1 cellular context compared by ENCODE assay signal in genomic region chr13:111152836-111153235, GRCh38.
TF ChIP-seq lines count a peak whose summit lies in the region.

No MANE protein-coding gene starts in this region.

TF ChIP-seq in HepG2, 621 proteins besides CTCF, POLR2A, EP300 and RAD21 (continued from another document and continues in another):
- TF ChIP-seq ATF5 (CRISPR knock-in tag; IDR thresholded peaks at IDR 0.05; ENCODE audit: low read depth) (no peak), MXD1 (CRISPR knock-in tag; IDR thresholded peaks at IDR 0.05) (no peak), PCBP2 (optimal IDR thresholded peaks at IDR 0.05; ENCODE audit: low read depth, low read length, poor library complexity, severe bottlenecking) (no peak), ZNF878 (CRISPR knock-in tag; IDR thresholded peaks at IDR 0.05) (no peak), ZMYM3 (CRISPR knock-in tag; IDR thresholded peaks at IDR 0.05) (no peak), XRCC5 (optimal IDR thresholded peaks at IDR 0.05; ENCODE audit: low read length) (no peak), PRDM15 (CRISPR knock-in tag; IDR thresholded peaks at IDR 0.05) (peak; percentile 83), IRX3 (CRISPR knock-in tag; IDR thresholded peaks at IDR 0.05; ENCODE audit: borderline replicate concordance, low read depth) (no peak; the same call in 1 of the 2 replicates), NFYB (CRISPR knock-in tag; IDR thresholded peaks at IDR 0.05) (no peak), YY1 (IDR thresholded peaks at IDR 0.05; ENCODE audit: insufficient read depth, insufficient replicate concordance, low read depth, low read length) (no peak), ZNF281 (CRISPR knock-in tag; IDR thresholded peaks at IDR 0.05; ENCODE audit: borderline replicate concordance) (no peak), ZNF160 (CRISPR knock-in tag; IDR thresholded peaks at IDR 0.05) (no peak), TSC22D2 (CRISPR knock-in tag; IDR thresholded peaks at IDR 0.05; ENCODE audit: borderline replicate concordance) (no peak), RFXANK (CRISPR knock-in tag; IDR thresholded peaks at IDR 0.05) (no peak), ZNF792 (CRISPR knock-in tag; IDR thresholded peaks at IDR 0.05) (no peak), ZNF704 (CRISPR knock-in tag; IDR thresholded peaks at IDR 0.05; ENCODE audit: borderline replicate concordance) (no peak), HOXA3 (CRISPR knock-in tag; IDR thresholded peaks at IDR 0.05) (no peak), ZNF652 (CRISPR knock-in tag; IDR thresholded peaks at IDR 0.05; ENCODE audit: borderline replicate concordance, low read depth) (peak; percentile 64), TBX2 (CRISPR knock-in tag; IDR thresholded peaks at IDR 0.05; ENCODE audit: borderline replicate concordance) (no peak), MAFF (IDR thresholded peaks at IDR 0.05; ENCODE audit: low read depth, low read length) (no peak), ZNF775 (CRISPR knock-in tag; IDR thresholded peaks at IDR 0.05; ENCODE audit: borderline replicate concordance) (no peak), ZNF234 (CRISPR knock-in tag; conservative IDR thresholded peaks at IDR 0.05) (no peak), ZNF446 (CRISPR knock-in tag; IDR thresholded peaks at IDR 0.05) (no peak), KDM1A (CRISPR knock-in tag; IDR thresholded peaks at IDR 0.05) (no peak), MBD4 (IDR thresholded peaks at IDR 0.05; ENCODE audit: borderline replicate concordance, low read length) (no peak), ZNF136 (CRISPR knock-in tag; IDR thresholded peaks at IDR 0.05; ENCODE audit: low read depth) (no peak; the same call in 1 of the 2 replicates), ZBTB42 (CRISPR knock-in tag; IDR thresholded peaks at IDR 0.05) (no peak), ZNF496 (CRISPR knock-in tag; IDR thresholded peaks at IDR 0.05; ENCODE audit: insufficient replicate concordance) (no peak), ZNF280B (CRISPR knock-in tag; IDR thresholded peaks at IDR 0.05; ENCODE audit: borderline replicate concordance) (no peak), ARNT2 (CRISPR knock-in tag; IDR thresholded peaks at IDR 0.05; ENCODE audit: low read depth) (no peak), GZF1 (CRISPR knock-in tag; IDR thresholded peaks at IDR 0.05) (no peak), SNAPC5 (CRISPR knock-in tag; IDR thresholded peaks at IDR 0.05; ENCODE audit: borderline replicate concordance) (no peak), SMAD9 (CRISPR knock-in tag; IDR thresholded peaks at IDR 0.05) (no peak), CEBPB (IDR thresholded peaks at IDR 0.05; ENCODE audit: borderline replicate concordance, low read depth, low read length) (peak; percentile 26; the same call in 1 of the 2 replicates), ZSCAN5A (CRISPR knock-in tag; IDR thresholded peaks at IDR 0.05; ENCODE audit: borderline replicate concordance) (peak; percentile 73; the same call in 1 of the 2 replicates), THAP9 (CRISPR knock-in tag; IDR thresholded peaks at IDR 0.05; ENCODE audit: borderline replicate concordance) (no peak), POLR2G (IDR thresholded peaks at IDR 0.05; ENCODE audit: low read depth, low read length) (no peak), AHR (CRISPR knock-in tag; IDR thresholded peaks at IDR 0.05) (no peak), PRMT3 (CRISPR knock-in tag; IDR thresholded peaks at IDR 0.05; ENCODE audit: borderline replicate concordance, low read depth) (no peak), RXRA (CRISPR knock-in tag; IDR thresholded peaks at IDR 0.05) (no peak), TFE3 (CRISPR knock-in tag; IDR thresholded peaks at IDR 0.05) (0 out of 2 replicates have a peak, but pooled peaks have one; percentile 11), RARA (CRISPR knock-in tag; IDR thresholded peaks at IDR 0.05) (no peak), CBX5 (CRISPR knock-in tag; IDR thresholded peaks at IDR 0.05; ENCODE audit: borderline replicate concordance) (no peak), DMTF1 (CRISPR knock-in tag; IDR thresholded peaks at IDR 0.05) (no peak), MAFK (conservative IDR thresholded peaks at IDR 0.05 in 1 of 2, IDR thresholded peaks at IDR 0.05 in 1 of 2; ENCODE audit: low read length in 2 of 2) (no peak)
